In genomic region chr6:99951016-99951805, GRCh38 we compare ENCODE assay signal across 22 cellular contexts. TPM values are rescaled to one million over a fixed set of nuclear protein-coding genes. Genes with fewer than 3 reads are reported as not detected.
A peak's percentile ranks its signal among the peaks of the same experiment; 100 is the strongest.
DNase-seq lines count a peak whose midpoint lies in the region; ATAC-seq and TF ChIP-seq lines count a peak whose summit lies in the region.
"Had no signal": no experiment of that assay in that cellular context is flagged by ENCODE, and none has a peak within 500 bp of the region (broad histone marks: within the 10 kb centered on the region; RNA-seq: fewer than 3 reads in every experiment).

No MANE protein-coding gene starts in this region.

- H3K27me3 ChIP-seq in neural progenitor cell, result no peaks in the 10 kb centered on the region
- no peaks in the 10 kb centered on the region for H3K27me3 ChIP-seq in Peyer's patch
- H3K27me3 ChIP-seq: BLaER1 had no signal

- H3K4me1 ChIP-seq in neural progenitor cell (no peaks in the 10 kb centered on the region), Peyer's patch (no peaks in the 10 kb centered on the region)
- H3K4me1 ChIP-seq: A549, BLaER1, Caco-2, HAP-1 had no signal

- no peaks in the 10 kb centered on the region for H3K27me3 Mint-ChIP-seq in neural progenitor cell (ENCODE audit: insufficient read depth, low read depth)
- H3K27me3 Mint-ChIP-seq: CD4-positive, CD25-positive, alpha-beta regulatory T cell had no signal

- no peaks in the 10 kb centered on the region for H3K9me3 Mint-ChIP-seq in stimulated activated effector memory CD8-positive, alpha-beta T cell treated with anti-CD3 and anti-CD28 coated beads, Interleukin-12 subunit alpha, Interleukin-12 subunit beta, amount 100 ng/mL, for 72 hours
- H3K9me3 Mint-ChIP-seq in neural progenitor cell, result no peaks in the 10 kb centered on the region
- H3K9me3 Mint-ChIP-seq: CD4-positive, CD25-positive, alpha-beta regulatory T cell; CD8-positive, alpha-beta T cell; HFFc6 had no signal

- no peaks in the 10 kb centered on the region for H3K36me3 ChIP-seq in neural progenitor cell
- H3K36me3 ChIP-seq in Peyer's patch, result no peaks in the 10 kb centered on the region
- H3K36me3 ChIP-seq: BLaER1, HAP-1 had no signal

- no peak overlapping the region for H3K4me2 ChIP-seq in neural progenitor cell
- H3K4me2 ChIP-seq: A549, BLaER1 had no signal

- no peaks in the 10 kb centered on the region for H3K4me1 Mint-ChIP-seq in stimulated activated effector memory CD8-positive, alpha-beta T cell treated with anti-CD3 and anti-CD28 coated beads, Interleukin-12 subunit alpha, Interleukin-12 subunit beta, amount 100 ng/mL, for 72 hours
- no peaks in the 10 kb centered on the region for H3K4me1 Mint-ChIP-seq in neural progenitor cell
- H3K4me1 Mint-ChIP-seq: B cell; CD4-positive, CD25-positive, alpha-beta regulatory T cell had no signal

- H3K9ac ChIP-seq in neural progenitor cell, result no peak overlapping the region
- H3K9ac ChIP-seq: BLaER1 had no signal

- no peak for TF ChIP-seq POLR2A in Peyer's patch (IDR thresholded peaks at IDR 0.05)

- H3K4me3 Mint-ChIP-seq in stimulated activated effector memory CD8-positive, alpha-beta T cell treated with anti-CD3 and anti-CD28 coated beads, Interleukin-12 subunit alpha, Interleukin-12 subunit beta, amount 100 ng/mL, for 72 hours, result no peak overlapping the region
- H3K4me3 Mint-ChIP-seq in neural progenitor cell, result no peak overlapping the region
- H3K4me3 Mint-ChIP-seq: B cell; CD4-positive, CD25-positive, alpha-beta regulatory T cell; CD8-positive, alpha-beta T cell; HFFc6 had no signal

- H3K27ac ChIP-seq in neural progenitor cell, result no peak overlapping the region
- H3K27ac ChIP-seq in Peyer's patch, result no peak overlapping the region
- H3K27ac ChIP-seq: A549, BLaER1, C4-2B had no signal

- TF ChIP-seq CTCF in neural progenitor cell (IDR thresholded peaks at IDR 0.05), result no peak
- TF ChIP-seq CTCF in Peyer's patch (IDR thresholded peaks at IDR 0.05), result no peak

- H4K20me1 ChIP-seq in neural progenitor cell (ENCODE audit: low read depth), result no peaks in the 10 kb centered on the region
- H4K20me1 ChIP-seq: BLaER1 had no signal

- no peaks in the 10 kb centered on the region for H3F3A ChIP-seq in neural progenitor cell (ENCODE audit: low read depth)

- H3K36me3 Mint-ChIP-seq in stimulated activated effector memory CD8-positive, alpha-beta T cell treated with anti-CD3 and anti-CD28 coated beads, Interleukin-12 subunit alpha, Interleukin-12 subunit beta, amount 100 ng/mL, for 72 hours, result no peaks in the 10 kb centered on the region
- H3K36me3 Mint-ChIP-seq in neural progenitor cell, result no peaks in the 10 kb centered on the region
- H3K36me3 Mint-ChIP-seq: CD4-positive, CD25-positive, alpha-beta regulatory T cell; CD8-positive, alpha-beta T cell had no signal

- peak; percentile 18 for DNase-seq in AG20443 (ENCODE audit: low spot score)
- DNase-seq in HS-5 (ENCODE audit: low read depth), result peak; percentile 2
- DNase-seq in NCI-H446 treated with DMSO at 0.1 percent for 48 hours (lab: John Stamatoyannopoulos, UW), result peak; percentile 61
- no peak for DNase-seq in stimulated activated effector memory CD8-positive, alpha-beta T cell treated with anti-CD3 and anti-CD28 coated beads, Interleukin-12 subunit alpha, Interleukin-12 subunit beta, amount 100 ng/mL, for 72 hours (ENCODE audit: low spot score in 2 of 2)
- no peak for DNase-seq in neural progenitor cell (ENCODE audit: low spot score)
- DNase-seq in effector CD8-positive, alpha-beta T cell (lab: John Stamatoyannopoulos, UW), result no peak
- DNase-seq in Peyer's patch, result no peak
- no peak for DNase-seq in ecto neural progenitor cell (ENCODE audit: low spot score)
- DNase-seq: 8988T; ACHN; Caco-2; CD4-positive, CD25-positive, alpha-beta regulatory T cell; CD8-positive, alpha-beta T cell; DMS153; DND-41; GOT3; HFFc6 had no signal

- H3K4me3 ChIP-seq in neural progenitor cell (no peak overlapping the region), Peyer's patch (no peak overlapping the region)
- H3K4me3 ChIP-seq: A549, BLaER1, HAP-1 had no signal

- H3K27ac Mint-ChIP-seq in stimulated activated effector memory CD8-positive, alpha-beta T cell treated with anti-CD3 and anti-CD28 coated beads, Interleukin-12 subunit alpha, Interleukin-12 subunit beta, amount 100 ng/mL, for 72 hours, result no peak overlapping the region
- no peak overlapping the region for H3K27ac Mint-ChIP-seq in neural progenitor cell
- H3K27ac Mint-ChIP-seq: B cell; CD4-positive, CD25-positive, alpha-beta regulatory T cell; CD8-positive, alpha-beta T cell; HFFc6 had no signal

- H2AFZ ChIP-seq in neural progenitor cell (replicated peaks), result no peak overlapping the region

- ATAC-seq in stimulated activated effector memory CD8-positive, alpha-beta T cell treated with anti-CD3 and anti-CD28 coated beads, Interleukin-12 subunit alpha, Interleukin-12 subunit beta, amount 100 ng/mL, for 72 hours, result peak; percentile 49
- ATAC-seq: A549; CD8-positive, alpha-beta T cell had no signal

- no peaks in the 10 kb centered on the region for H3K79me2 ChIP-seq in neural progenitor cell (ENCODE audit: low read depth)

- H3K9me3 ChIP-seq in neural progenitor cell (ENCODE audit: low read depth) (no peaks in the 10 kb centered on the region), Peyer's patch (no peaks in the 10 kb centered on the region)
- H3K9me3 ChIP-seq: A549, BLaER1, Caco-2, HAP-1 had no signal

RNA-seq across cellular contexts. Expression of gene MCHR2, which starts 42.8 kb away (rescaled TPM):
- total RNA-seq in neural progenitor cell (ENCODE audit: low replicate concordance) (not detected in 2 replicates), Peyer's patch (not detected)
- total RNA-seq: B cell; Caco-2; CD4-positive, CD25-positive, alpha-beta regulatory T cell; CD8-positive, alpha-beta T cell; HFFc6 had no signal

Comparison
In these comparisons a context has a peak if more than half of its experiments do, and no peak if none do; other contexts are left out.
1. DNase-seq: peak in AG20443 (single experiment), HS-5 (single experiment) and NCI-H446 treated with DMSO at 0.1 percent for 48 hours (single experiment); none in stimulated activated effector memory CD8-positive, alpha-beta T cell treated with anti-CD3 and anti-CD28 coated beads, Interleukin-12 subunit alpha, Interleukin-12 subunit beta, amount 100 ng/mL, for 72 hours (0 of 2), neural progenitor cell (single experiment), effector CD8-positive, alpha-beta T cell (single experiment), Peyer's patch (0 of 3) and ecto neural progenitor cell (single experiment).